Comparison of ENCODE assay signal across 1 cellular context in the genomic region with DNA sequence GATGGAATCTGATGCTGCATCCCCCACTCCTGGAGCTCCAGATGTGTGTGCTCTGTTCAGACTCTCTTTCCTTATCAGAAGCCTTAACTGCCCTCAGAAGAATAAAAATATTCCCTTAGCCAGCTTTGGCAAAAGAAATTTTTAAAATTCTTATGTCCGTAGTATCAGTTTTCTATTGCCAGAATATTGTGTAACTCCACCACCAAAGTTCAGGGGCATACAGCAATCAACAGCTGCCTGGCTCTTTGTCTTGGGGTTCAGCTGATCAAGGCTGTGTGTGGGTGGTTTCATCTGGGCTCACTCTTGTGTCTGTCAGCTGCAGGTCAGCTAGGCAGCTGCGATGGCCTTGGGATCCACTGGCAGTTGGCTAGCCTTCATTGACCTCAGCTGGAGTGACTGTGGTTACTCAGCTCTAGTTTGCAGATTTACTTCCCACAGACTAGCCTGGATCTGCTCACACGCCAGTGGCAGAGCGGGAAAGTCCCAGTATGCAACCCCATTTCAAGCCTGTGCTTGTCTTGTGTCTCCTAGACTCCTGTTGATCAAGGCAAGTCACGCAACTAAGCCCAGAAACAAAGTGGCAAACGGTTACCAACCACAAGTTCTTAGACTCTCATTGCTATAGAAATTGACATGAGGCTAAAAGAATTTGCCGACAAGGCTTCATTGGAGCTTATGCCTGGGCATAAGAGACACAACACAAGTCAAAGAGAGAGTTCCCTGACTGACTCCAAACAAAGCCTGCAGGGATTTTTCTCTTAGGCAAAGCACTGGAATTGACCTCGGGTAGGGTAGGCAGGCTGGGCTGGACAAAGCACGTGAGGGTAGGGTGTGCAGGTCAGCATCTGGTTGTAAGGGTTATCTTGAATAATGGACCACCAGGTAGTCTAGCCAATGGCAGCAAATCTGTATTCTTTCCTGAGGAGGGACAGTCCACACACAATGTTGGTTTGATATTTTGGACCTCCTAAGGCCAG.
A peak's percentile ranks its signal among the peaks of the same experiment; 100 is the strongest.
TF ChIP-seq lines count a peak whose summit lies in the region.

No MANE protein-coding gene starts in this region.

TF ChIP-seq in HCT116, 20 proteins besides CTCF, POLR2A, EP300 and RAD21 (continued from another document):
- TF ChIP-seq, protein P1, sequence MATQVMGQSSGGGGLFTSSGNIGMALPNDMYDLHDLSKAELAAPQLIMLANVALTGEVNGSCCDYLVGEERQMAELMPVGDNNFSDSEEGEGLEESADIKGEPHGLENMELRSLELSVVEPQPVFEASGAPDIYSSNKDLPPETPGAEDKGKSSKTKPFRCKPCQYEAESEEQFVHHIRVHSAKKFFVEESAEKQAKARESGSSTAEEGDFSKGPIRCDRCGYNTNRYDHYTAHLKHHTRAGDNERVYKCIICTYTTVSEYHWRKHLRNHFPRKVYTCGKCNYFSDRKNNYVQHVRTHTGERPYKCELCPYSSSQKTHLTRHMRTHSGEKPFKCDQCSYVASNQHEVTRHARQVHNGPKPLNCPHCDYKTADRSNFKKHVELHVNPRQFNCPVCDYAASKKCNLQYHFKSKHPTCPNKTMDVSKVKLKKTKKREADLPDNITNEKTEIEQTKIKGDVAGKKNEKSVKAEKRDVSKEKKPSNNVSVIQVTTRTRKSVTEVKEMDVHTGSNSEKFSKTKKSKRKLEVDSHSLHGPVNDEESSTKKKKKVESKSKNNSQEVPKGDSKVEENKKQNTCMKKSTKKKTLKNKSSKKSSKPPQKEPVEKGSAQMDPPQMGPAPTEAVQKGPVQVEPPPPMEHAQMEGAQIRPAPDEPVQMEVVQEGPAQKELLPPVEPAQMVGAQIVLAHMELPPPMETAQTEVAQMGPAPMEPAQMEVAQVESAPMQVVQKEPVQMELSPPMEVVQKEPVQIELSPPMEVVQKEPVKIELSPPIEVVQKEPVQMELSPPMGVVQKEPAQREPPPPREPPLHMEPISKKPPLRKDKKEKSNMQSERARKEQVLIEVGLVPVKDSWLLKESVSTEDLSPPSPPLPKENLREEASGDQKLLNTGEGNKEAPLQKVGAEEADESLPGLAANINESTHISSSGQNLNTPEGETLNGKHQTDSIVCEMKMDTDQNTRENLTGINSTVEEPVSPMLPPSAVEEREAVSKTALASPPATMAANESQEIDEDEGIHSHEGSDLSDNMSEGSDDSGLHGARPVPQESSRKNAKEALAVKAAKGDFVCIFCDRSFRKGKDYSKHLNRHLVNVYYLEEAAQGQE (IDR thresholded peaks at IDR 0.05; ENCODE audit: low read depth): no peak
- TF ChIP-seq JUND (IDR thresholded peaks at IDR 0.05) (no peak), CEBPB (IDR thresholded peaks at IDR 0.05; ENCODE audit: low read depth) (no peak), POLR2AphosphoS5 (IDR thresholded peaks at IDR 0.05; ENCODE audit: low read depth, low read length) (0 out of 2 replicates have a peak, but pooled peaks have one; percentile 8)
- TF ChIP-seq, protein P2, sequence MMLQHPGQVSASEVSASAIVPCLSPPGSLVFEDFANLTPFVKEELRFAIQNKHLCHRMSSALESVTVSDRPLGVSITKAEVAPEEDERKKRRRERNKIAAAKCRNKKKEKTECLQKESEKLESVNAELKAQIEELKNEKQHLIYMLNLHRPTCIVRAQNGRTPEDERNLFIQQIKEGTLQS (IDR thresholded peaks at IDR 0.05): no peak
